ENCODE assay signal across 9 cellular contexts in the genomic region with DNA sequence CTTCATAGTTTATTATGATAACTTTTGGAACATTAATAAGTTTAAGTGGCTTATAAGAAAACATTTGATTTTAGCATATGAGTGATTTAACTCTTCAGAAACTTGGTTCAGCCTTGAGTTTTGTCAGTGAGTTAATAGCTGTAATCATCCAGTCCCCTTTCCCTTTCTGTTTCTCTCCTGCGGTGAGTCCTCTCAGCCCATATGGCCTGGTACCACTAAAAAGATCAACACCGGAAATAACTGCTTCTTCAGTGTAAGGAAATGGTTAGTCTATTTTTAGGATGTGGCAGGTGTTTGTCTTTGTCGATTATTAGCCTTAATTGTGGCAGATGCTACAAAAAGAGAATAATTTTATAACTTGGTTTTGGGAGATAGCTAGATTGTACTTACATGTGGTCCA.
DNase-seq lines count a peak whose midpoint lies in the region; ATAC-seq and TF ChIP-seq lines count a peak whose summit lies in the region.
"Had no signal": no experiment of that assay in that cellular context is flagged by ENCODE, and none has a peak within 500 bp of the region (broad histone marks: within the 10 kb centered on the region; RNA-seq: fewer than 3 reads in every experiment).

No MANE protein-coding gene starts in this region.

- H3K9me3 Mint-ChIP-seq in WTC11 = no peaks in the 10 kb centered on the region

- H3K4me3 ChIP-seq in right cardiac atrium (ENCODE audit: low read length) = no peak overlapping the region
- H3K4me3 ChIP-seq: SJSA1 had no signal

- peaks cover 5% of the 10 kb centered on the region; the same call in 1 of the 2 replicates for H3K4me1 Mint-ChIP-seq in WTC11

- no peaks in the 10 kb centered on the region for H3K9me3 ChIP-seq in right cardiac atrium (ENCODE audit: control insufficient read depth, low read length)
- H3K9me3 ChIP-seq: SJSA1 had no signal

- no peak for TF ChIP-seq CTCF in WTC11 (IDR thresholded peaks at IDR 0.05)

- CTCF ChIA-PET in WTC11 (lab: Charles Lee) = no interaction called here

- H3K27ac Mint-ChIP-seq in WTC11 = no peak overlapping the region

- intact Hi-C loops in right cardiac atrium (cut with DNase I) = no loop called here

- WGBS in right cardiac atrium = 54% methylated on average over 3 of the region's 3 CpGs

- no peak overlapping the region for H3K27ac ChIP-seq in right cardiac atrium (ENCODE audit: low read length)
- H3K27ac ChIP-seq: SJSA1 had no signal

- H3K27me3 Mint-ChIP-seq in WTC11 (ENCODE audit: low read depth) = no peaks in the 10 kb centered on the region

- peaks cover 3% of the 10 kb centered on the region; the same call in 1 of the 2 replicates for H3K36me3 Mint-ChIP-seq in WTC11

- no peaks in the 10 kb centered on the region for H3K27me3 ChIP-seq in right cardiac atrium (ENCODE audit: control insufficient read depth, insufficient read depth)
- H3K27me3 ChIP-seq: SJSA1 had no signal

- no peaks in the 10 kb centered on the region for H3K4me1 ChIP-seq in right cardiac atrium (ENCODE audit: control insufficient read depth, insufficient read depth, low read length)
- H3K4me1 ChIP-seq: SJSA1 had no signal

- DNase-seq in NCI-H2171 treated with DMSO at 0.1 percent for 48 hours (lab: John Stamatoyannopoulos, UW) (peak; percentile 56), NCI-H2171 (lab: John Stamatoyannopoulos, UW) (no peak), NCI-H146 treated with DMSO at 0.1 percent for 48 hours (lab: John Stamatoyannopoulos, UW; ENCODE audit: unreplicated experiment) (peak; percentile 87), WTC11 (ENCODE audit: low spot score) (no peak), right cardiac atrium (no peak), midbrain (lab: John Stamatoyannopoulos, UW) (no peak)

- POLR2A ChIA-PET in WTC11 (lab: Charles Lee) = no interaction called here

- no peak overlapping the region for H3K4me3 Mint-ChIP-seq in WTC11

- ATAC-seq in HG02623 (IDR thresholded peaks at IDR 0.05; ENCODE audit: unreplicated experiment) (peak; percentile 80), esophagus mucosa (peak; percentile 48), WTC11 (no peak), right cardiac atrium (no peak)

TF ChIP-seq in WTC11, 78 proteins besides CTCF, POLR2A, EP300 and RAD21:
- TF ChIP-seq FOXK1 (CRISPR knock-in tag; IDR thresholded peaks at IDR 0.05) = no peak
- TF ChIP-seq, protein P1, sequence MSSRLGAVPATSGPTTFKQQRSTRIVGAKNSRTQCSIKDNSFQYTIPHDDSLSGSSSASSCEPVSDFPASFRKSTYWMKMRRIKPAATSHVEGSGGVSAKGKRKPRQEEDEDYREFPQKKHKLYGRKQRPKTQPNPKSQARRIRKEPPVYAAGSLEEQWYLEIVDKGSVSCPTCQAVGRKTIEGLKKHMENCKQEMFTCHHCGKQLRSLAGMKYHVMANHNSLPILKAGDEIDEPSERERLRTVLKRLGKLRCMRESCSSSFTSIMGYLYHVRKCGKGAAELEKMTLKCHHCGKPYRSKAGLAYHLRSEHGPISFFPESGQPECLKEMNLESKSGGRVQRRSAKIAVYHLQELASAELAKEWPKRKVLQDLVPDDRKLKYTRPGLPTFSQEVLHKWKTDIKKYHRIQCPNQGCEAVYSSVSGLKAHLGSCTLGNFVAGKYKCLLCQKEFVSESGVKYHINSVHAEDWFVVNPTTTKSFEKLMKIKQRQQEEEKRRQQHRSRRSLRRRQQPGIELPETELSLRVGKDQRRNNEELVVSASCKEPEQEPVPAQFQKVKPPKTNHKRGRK (CRISPR knock-in tag; IDR thresholded peaks at IDR 0.05; ENCODE audit: borderline replicate concordance) = no peak
- TF ChIP-seq ZNF263 (CRISPR knock-in tag; IDR thresholded peaks at IDR 0.05; ENCODE audit: low read depth) = no peak
- TF ChIP-seq PRRX2 (CRISPR knock-in tag; IDR thresholded peaks at IDR 0.05) = no peak
- no peak for TF ChIP-seq TEAD1 (CRISPR knock-in tag; IDR thresholded peaks at IDR 0.05)
- TF ChIP-seq, protein P2, sequence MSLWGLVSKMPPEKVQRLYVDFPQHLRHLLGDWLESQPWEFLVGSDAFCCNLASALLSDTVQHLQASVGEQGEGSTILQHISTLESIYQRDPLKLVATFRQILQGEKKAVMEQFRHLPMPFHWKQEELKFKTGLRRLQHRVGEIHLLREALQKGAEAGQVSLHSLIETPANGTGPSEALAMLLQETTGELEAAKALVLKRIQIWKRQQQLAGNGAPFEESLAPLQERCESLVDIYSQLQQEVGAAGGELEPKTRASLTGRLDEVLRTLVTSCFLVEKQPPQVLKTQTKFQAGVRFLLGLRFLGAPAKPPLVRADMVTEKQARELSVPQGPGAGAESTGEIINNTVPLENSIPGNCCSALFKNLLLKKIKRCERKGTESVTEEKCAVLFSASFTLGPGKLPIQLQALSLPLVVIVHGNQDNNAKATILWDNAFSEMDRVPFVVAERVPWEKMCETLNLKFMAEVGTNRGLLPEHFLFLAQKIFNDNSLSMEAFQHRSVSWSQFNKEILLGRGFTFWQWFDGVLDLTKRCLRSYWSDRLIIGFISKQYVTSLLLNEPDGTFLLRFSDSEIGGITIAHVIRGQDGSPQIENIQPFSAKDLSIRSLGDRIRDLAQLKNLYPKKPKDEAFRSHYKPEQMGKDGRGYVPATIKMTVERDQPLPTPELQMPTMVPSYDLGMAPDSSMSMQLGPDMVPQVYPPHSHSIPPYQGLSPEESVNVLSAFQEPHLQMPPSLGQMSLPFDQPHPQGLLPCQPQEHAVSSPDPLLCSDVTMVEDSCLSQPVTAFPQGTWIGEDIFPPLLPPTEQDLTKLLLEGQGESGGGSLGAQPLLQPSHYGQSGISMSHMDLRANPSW (CRISPR knock-in tag; conservative IDR thresholded peaks at IDR 0.05; ENCODE audit: low read depth) = no peak
- TF ChIP-seq, protein P3, sequence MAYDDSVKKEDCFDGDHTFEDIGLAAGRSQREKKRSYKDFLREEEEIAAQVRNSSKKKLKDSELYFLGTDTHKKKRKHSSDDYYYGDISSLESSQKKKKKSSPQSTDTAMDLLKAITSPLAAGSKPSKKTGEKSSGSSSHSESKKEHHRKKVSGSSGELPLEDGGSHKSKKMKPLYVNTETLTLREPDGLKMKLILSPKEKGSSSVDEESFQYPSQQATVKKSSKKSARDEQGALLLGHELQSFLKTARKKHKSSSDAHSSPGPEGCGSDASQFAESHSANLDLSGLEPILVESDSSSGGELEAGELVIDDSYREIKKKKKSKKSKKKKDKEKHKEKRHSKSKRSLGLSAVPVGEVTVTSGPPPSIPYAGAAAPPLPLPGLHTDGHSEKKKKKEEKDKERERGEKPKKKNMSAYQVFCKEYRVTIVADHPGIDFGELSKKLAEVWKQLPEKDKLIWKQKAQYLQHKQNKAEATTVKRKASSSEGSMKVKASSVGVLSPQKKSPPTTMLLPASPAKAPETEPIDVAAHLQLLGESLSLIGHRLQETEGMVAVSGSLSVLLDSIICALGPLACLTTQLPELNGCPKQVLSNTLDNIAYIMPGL (CRISPR knock-in tag; IDR thresholded peaks at IDR 0.05) = no peak
- TF ChIP-seq SMAD4 (CRISPR knock-in tag; IDR thresholded peaks at IDR 0.05) = no peak
- TF ChIP-seq FOXP1 (CRISPR knock-in tag; IDR thresholded peaks at IDR 0.05; ENCODE audit: borderline replicate concordance) = no peak
- no peak for TF ChIP-seq TEAD4 (CRISPR knock-in tag; IDR thresholded peaks at IDR 0.05)
- no peak for TF ChIP-seq ZNF121 (CRISPR knock-in tag; IDR thresholded peaks at IDR 0.05)
- TF ChIP-seq, protein P4, sequence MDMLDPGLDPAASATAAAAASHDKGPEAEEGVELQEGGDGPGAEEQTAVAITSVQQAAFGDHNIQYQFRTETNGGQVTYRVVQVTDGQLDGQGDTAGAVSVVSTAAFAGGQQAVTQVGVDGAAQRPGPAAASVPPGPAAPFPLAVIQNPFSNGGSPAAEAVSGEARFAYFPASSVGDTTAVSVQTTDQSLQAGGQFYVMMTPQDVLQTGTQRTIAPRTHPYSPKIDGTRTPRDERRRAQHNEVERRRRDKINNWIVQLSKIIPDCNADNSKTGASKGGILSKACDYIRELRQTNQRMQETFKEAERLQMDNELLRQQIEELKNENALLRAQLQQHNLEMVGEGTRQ (CRISPR knock-in tag; IDR thresholded peaks at IDR 0.05) = no peak
- TF ChIP-seq, protein P5, sequence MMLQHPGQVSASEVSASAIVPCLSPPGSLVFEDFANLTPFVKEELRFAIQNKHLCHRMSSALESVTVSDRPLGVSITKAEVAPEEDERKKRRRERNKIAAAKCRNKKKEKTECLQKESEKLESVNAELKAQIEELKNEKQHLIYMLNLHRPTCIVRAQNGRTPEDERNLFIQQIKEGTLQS (CRISPR knock-in tag; conservative IDR thresholded peaks at IDR 0.05) = no peak
- no peak for TF ChIP-seq GTF2I (CRISPR knock-in tag; conservative IDR thresholded peaks at IDR 0.05)
- no peak for TF ChIP-seq JAZF1 (CRISPR knock-in tag; IDR thresholded peaks at IDR 0.05)

Comparison
In these comparisons a context has a peak if more than half of its experiments do, and no peak if none do; other contexts are left out.
1. DNase-seq: peak in NCI-H2171 treated with DMSO at 0.1 percent for 48 hours (single experiment) and NCI-H146 treated with DMSO at 0.1 percent for 48 hours (single experiment); none in NCI-H2171 (single experiment), WTC11 (single experiment), right cardiac atrium (0 of 3) and midbrain (single experiment).
2. ATAC-seq: peak in HG02623 (single experiment) and esophagus mucosa (single experiment); none in WTC11 (single experiment) and right cardiac atrium (0 of 2).